In genomic region chr3:112583105-112583504, GRCh38 we compare ENCODE assay signal across 19 cellular contexts. TPM values are rescaled to one million over a fixed set of nuclear protein-coding genes. Genes with fewer than 3 reads are reported as not detected.
DNase-seq lines count a peak whose midpoint lies in the region; ATAC-seq and TF ChIP-seq lines count a peak whose summit lies in the region.
"Had no signal": no experiment of that assay in that cellular context is flagged by ENCODE, and none has a peak within 500 bp of the region (broad histone marks: within the 10 kb centered on the region; RNA-seq: fewer than 3 reads in every experiment).

No MANE protein-coding gene starts in this region.

- no peaks in the 10 kb centered on the region for H3K36me3 ChIP-seq in breast epithelium
- H3K36me3 ChIP-seq in OCI-LY3 (replicated peaks; ENCODE audit: low read depth, low read length): peaks cover 49% of the 10 kb centered on the region
- peaks cover 2% of the 10 kb centered on the region for H3K36me3 ChIP-seq in mammary epithelial cell (ENCODE audit: insufficient read depth, low read length)

- TF ChIP-seq POLR2A in breast epithelium (IDR thresholded peaks at IDR 0.05): no peak

- CTCF ChIA-PET in MCF 10A (lab: Yijun Ruan, JAX): interaction anchor here (0.8 to 7.6 kb wide), 23 partner anchors 9 to 408 kb away, joined by 3 to 77 read pairs (median 5); partner anchors contain the start of genes ATG3, CCDC80, GTPBP8 and SLC35A5
- CTCF ChIA-PET in CD4-positive, alpha-beta T cell (lab: Charles Lee): no interaction called here
- CTCF ChIA-PET in mammary epithelial cell (lab: Charles Lee; ENCODE audit: low non-redundant PET): interaction anchor here (1.1 kb wide), 1 partner anchor 70 kb away, joined by 4 read pairs; no protein-coding TSS in a partner anchor

- H3K27ac ChIP-seq in breast epithelium (no peak overlapping the region), OCI-LY3 (ENCODE audit: low read length) (peak overlapping the region; percentile 60), mammary epithelial cell (ENCODE audit: insufficient read depth, low read depth, low read length) (no peak overlapping the region)
- H3K27ac ChIP-seq in CD4-positive, alpha-beta T cell (ENCODE audit: low read depth, low read length): no peak overlapping the region
- H3K27ac ChIP-seq: 22Rv1, GM23248 had no signal

- WGBS in mammary epithelial cell (ENCODE audit: low coverage, missing lambda C conversion rate): 57% methylated on average over 3 of the region's 3 CpGs

- DNase-seq in MCF 10A (ENCODE audit: unreplicated experiment): no peak
- no peak for DNase-seq in breast epithelium (ENCODE audit: low spot score in 2 of 2)
- no peak for DNase-seq in CD4-positive, alpha-beta T cell
- no peak for DNase-seq in mammary epithelial cell
- DNase-seq in DMS 273 (lab: John Stamatoyannopoulos, UW; ENCODE audit: unreplicated experiment): no peak
- DNase-seq: C1 segment of cervical spinal cord; Caco-2; CD8-positive, alpha-beta T cell; DMS 273 treated with DMSO at 0.1 percent for 48 hours; DMS79; EL; GDM1; GM23248; H9 had no signal

- H3K27me3 Mint-ChIP-seq in MCF 10A (ENCODE audit: insufficient read depth, unreplicated experiment): no peaks in the 10 kb centered on the region
- no peaks in the 10 kb centered on the region for H3K27me3 Mint-ChIP-seq in CD4-positive, alpha-beta T cell

- H3K4me1 ChIP-seq in breast epithelium (no peaks in the 10 kb centered on the region), OCI-LY3 (ENCODE audit: low read length) (peaks cover 56% of the 10 kb centered on the region), mammary epithelial cell (ENCODE audit: insufficient read depth, low read length) (no peaks in the 10 kb centered on the region)
- H3K4me1 ChIP-seq: Caco-2 had no signal

- no peak overlapping the region for H2AFZ ChIP-seq in OCI-LY3 (ENCODE audit: low read depth, low read length)
- H2AFZ ChIP-seq in mammary epithelial cell (ENCODE audit: low read depth, low read length): no peak overlapping the region
- H2AFZ ChIP-seq: GM23248 had no signal

- peaks cover 49% of the 10 kb centered on the region for H3K36me3 Mint-ChIP-seq in MCF 10A (ENCODE audit: insufficient read depth, unreplicated experiment)
- peaks cover 90% of the 10 kb centered on the region for H3K36me3 Mint-ChIP-seq in CD4-positive, alpha-beta T cell (ENCODE audit: low read depth)

- TF ChIP-seq CTCF in MCF 10A (IDR thresholded peaks at IDR 0.05; ENCODE audit: unreplicated experiment) (no peak), breast epithelium (IDR thresholded peaks at IDR 0.05) (no peak), OCI-LY3 (IDR thresholded peaks at IDR 0.05; ENCODE audit: low read depth, low read length) (no peak), mammary epithelial cell (conservative IDR thresholded peaks at IDR 0.05 in 1 of 2, IDR thresholded peaks at IDR 0.05 in 1 of 2; ENCODE audit: extremely low read depth in 1 of 2, insufficient read depth in 1 of 2, low read depth in 1 of 2, low read length in 2 of 2) (no peak)
- TF ChIP-seq CTCF in CD4-positive, alpha-beta T cell (IDR thresholded peaks at IDR 0.05): peak; percentile 2

- ATAC-seq in CD4-positive, alpha-beta T cell (ENCODE audit: poor library complexity): no peak
- ATAC-seq in GM21447 (IDR thresholded peaks at IDR 0.05; ENCODE audit: unreplicated experiment): no peak
- no peak for ATAC-seq in GM18517 (IDR thresholded peaks at IDR 0.05; ENCODE audit: unreplicated experiment)
- ATAC-seq: CD8-positive, alpha-beta T cell; HCT116 had no signal

- H3K9me3 ChIP-seq in breast epithelium (no peaks in the 10 kb centered on the region), OCI-LY3 (ENCODE audit: insufficient read depth, low read length) (no peaks in the 10 kb centered on the region), mammary epithelial cell (replicated peaks; ENCODE audit: insufficient read depth, low read length) (no peaks in the 10 kb centered on the region)
- no peaks in the 10 kb centered on the region for H3K9me3 ChIP-seq in CD4-positive, alpha-beta T cell (ENCODE audit: control insufficient read depth, low read length)
- H3K9me3 ChIP-seq: Caco-2 had no signal

- H3K9ac ChIP-seq in OCI-LY3 (ENCODE audit: low read length) (peak overlapping the region; percentile 15), mammary epithelial cell (ENCODE audit: insufficient read depth, low read length) (no peak overlapping the region)
- H3K9ac ChIP-seq: GM23248 had no signal

- BruUV-seq in MCF 10A (replicated peaks; lab: Mats Ljungman, UMichigan) (TSS peak; percentile 37), mammary epithelial cell (replicated peaks; lab: Mats Ljungman, UMichigan) (TSS peak; percentile 28)

- H3K4me1 Mint-ChIP-seq in MCF 10A (ENCODE audit: insufficient read depth, unreplicated experiment): no peaks in the 10 kb centered on the region
- peaks cover 5% of the 10 kb centered on the region for H3K4me1 Mint-ChIP-seq in CD4-positive, alpha-beta T cell (ENCODE audit: low read depth)

- in situ Hi-C loops in mammary epithelial cell (cut with MboI; ENCODE audit: low sequenced_read_pairs in 2 of 2): loop anchor here (5.0 to 10.0 kb wide), 4 partner anchors 62 to 402 kb away; partner anchors contain the start of genes CCDC80 (in 1 of the 2) and CD200R1 (in 1 of the 2)

- H4K20me1 ChIP-seq in OCI-LY3 (ENCODE audit: insufficient read depth, low read length) (no peaks in the 10 kb centered on the region), mammary epithelial cell (ENCODE audit: insufficient read depth, low read length) (no peaks in the 10 kb centered on the region)

- intact Hi-C loops in MCF 10A (cut with micrococcal nuclease): loop anchor here (2.0 to 10.0 kb wide), 2 partner anchors 20 to 702 kb away; no protein-coding TSS in a partner anchor
- intact Hi-C loops in breast epithelium (cut with DNase I; ENCODE audit: low total_unique reads): no loop called here
- intact Hi-C loops in CD4-positive, alpha-beta T cell (cut with DNase I, micrococcal nuclease): loop anchor here in 1 of 2 experiments (2.0 to 5.0 kb wide), 2 partner anchors 399 to 706 kb away; no protein-coding TSS in a partner anchor
- intact Hi-C loops in mammary epithelial cell (cut with micrococcal nuclease): loop anchor here (2.0 to 10.0 kb wide), 2 partner anchors 112 to 396 kb away; no protein-coding TSS in a partner anchor

- H3K79me2 ChIP-seq in OCI-LY3 (ENCODE audit: low read length) (no peaks in the 10 kb centered on the region), mammary epithelial cell (ENCODE audit: insufficient read depth, low read length) (no peaks in the 10 kb centered on the region)

- H3K27ac Mint-ChIP-seq in MCF 10A (ENCODE audit: low read depth, unreplicated experiment): no peak overlapping the region
- H3K27ac Mint-ChIP-seq in CD4-positive, alpha-beta T cell: no peak overlapping the region
- H3K27ac Mint-ChIP-seq: CD8-positive, alpha-beta T cell; H9 had no signal

- POLR2A ChIA-PET in MCF 10A (lab: Yijun Ruan, JAX): interaction anchor here (0.6 to 1.8 kb wide), 10 partner anchors 21 to 1164 kb away, joined by 3 to 9 read pairs (median 4); partner anchors contain the start of genes ATG3, ATP6V1A and SLC35A5
- POLR2A ChIA-PET in CD4-positive, alpha-beta T cell (lab: Charles Lee): no interaction called here

- H3K4me2 ChIP-seq in OCI-LY3 (ENCODE audit: low read length) (peak overlapping the region; percentile 50), mammary epithelial cell (ENCODE audit: insufficient read depth, low read depth, low read length) (no peak overlapping the region)

- H3K4me3 ChIP-seq in breast epithelium (no peak overlapping the region), OCI-LY3 (ENCODE audit: low read length) (peak overlapping the region; percentile 6; the same call in 1 of the 2 replicates), mammary epithelial cell (replicated peaks in 1 of 3; ENCODE audit: insufficient read depth in 1 of 3, low read depth in 2 of 3, low read length in 3 of 3) (no peak overlapping the region)
- H3K4me3 ChIP-seq: GM23248 had no signal

- H3K9me3 Mint-ChIP-seq in MCF 10A (ENCODE audit: unreplicated experiment): no peaks in the 10 kb centered on the region
- no peaks in the 10 kb centered on the region for H3K9me3 Mint-ChIP-seq in CD4-positive, alpha-beta T cell
- H3K9me3 Mint-ChIP-seq: CD8-positive, alpha-beta T cell; H9 had no signal

- H3K27me3 ChIP-seq in breast epithelium: no peaks in the 10 kb centered on the region
- H3K27me3 ChIP-seq in CD4-positive, alpha-beta T cell (ENCODE audit: control insufficient read depth, insufficient read depth, low read length): no peaks in the 10 kb centered on the region
- H3K27me3 ChIP-seq in OCI-LY3 (ENCODE audit: low read depth, low read length): no peaks in the 10 kb centered on the region
- no peaks in the 10 kb centered on the region for H3K27me3 ChIP-seq in mammary epithelial cell (ENCODE audit: insufficient read depth, low read length)

- no peak overlapping the region for H3K4me3 Mint-ChIP-seq in MCF 10A (ENCODE audit: unreplicated experiment)
- H3K4me3 Mint-ChIP-seq in CD4-positive, alpha-beta T cell: no peak overlapping the region
- H3K4me3 Mint-ChIP-seq: CD8-positive, alpha-beta T cell; H9 had no signal

- dilution Hi-C loops in mammary epithelial cell (cut with HindIII; ENCODE audit: low sequenced_read_pairs): no loop called here

RNA-seq across cellular contexts. Expression of gene SLC35A5, which starts 21.3 kb away (rescaled TPM):
- total RNA-seq in MCF 10A (2022) (23.3 and 26.7 TPM in 2 replicates), breast epithelium (10 to 100 TPM; 32.1 to 37.6 (median 37.0) TPM), mammary epithelial cell (10 to 100 TPM; 26.9 to 58.3 TPM)
- total RNA-seq in CD4-positive, alpha-beta T cell: 1 to 10 TPM; 4.6 to 7.3 TPM
- polyA plus RNA-seq in mammary epithelial cell: 16.4 TPM
- 3.9 TPM for polyA minus RNA-seq in mammary epithelial cell

RNA-seq across cellular contexts. Expression of gene ATG3, which starts 21.3 kb away (rescaled TPM):
- 87.8 and 97.2 TPM in 2 replicates for total RNA-seq in MCF 10A (2022)
- 10 to 100 TPM; 62.6 to 97.9 (median 68.2) TPM for total RNA-seq in breast epithelium
- 10 to 100 TPM; 43.3 to 43.8 TPM for total RNA-seq in CD4-positive, alpha-beta T cell
- 10 to 100 TPM; 51.3 to 65.2 TPM for total RNA-seq in mammary epithelial cell
- 40.8 TPM for polyA plus RNA-seq in mammary epithelial cell
- 51.8 TPM for polyA minus RNA-seq in mammary epithelial cell

RNA-seq across cellular contexts. Expression of gene CCDC80, which starts 57.8 kb away (rescaled TPM):
- total RNA-seq in MCF 10A (2022) (10.4 and 19.4 TPM in 2 replicates), breast epithelium (100 to 1,000 TPM in 1 of 3 donors, 10 to 100 TPM in 2; 38.7 to 430 (median 42.0) TPM), mammary epithelial cell (10 to 100 TPM; 25.9 to 56.8 TPM)
- total RNA-seq in CD4-positive, alpha-beta T cell: not detected
- 2.0 TPM for polyA plus RNA-seq in mammary epithelial cell
- 12.3 TPM for polyA minus RNA-seq in mammary epithelial cell
- total RNA-seq: CD8-positive, alpha-beta T cell had no signal

Comparison
In these comparisons a context has a peak if more than half of its experiments do, and no peak if none do; other contexts are left out.
1. RNA of gene CCDC80, which starts 57.8 kb away (total RNA-seq): 25.9 to 56.8 TPM in mammary epithelial cell, 38.7 to 430 TPM in breast epithelium and 10.4 to 19.4 TPM in MCF 10A; not detected in CD4-positive, alpha-beta T cell; every median in the first group is over 10 times any median in the second.